In the genomic region with DNA sequence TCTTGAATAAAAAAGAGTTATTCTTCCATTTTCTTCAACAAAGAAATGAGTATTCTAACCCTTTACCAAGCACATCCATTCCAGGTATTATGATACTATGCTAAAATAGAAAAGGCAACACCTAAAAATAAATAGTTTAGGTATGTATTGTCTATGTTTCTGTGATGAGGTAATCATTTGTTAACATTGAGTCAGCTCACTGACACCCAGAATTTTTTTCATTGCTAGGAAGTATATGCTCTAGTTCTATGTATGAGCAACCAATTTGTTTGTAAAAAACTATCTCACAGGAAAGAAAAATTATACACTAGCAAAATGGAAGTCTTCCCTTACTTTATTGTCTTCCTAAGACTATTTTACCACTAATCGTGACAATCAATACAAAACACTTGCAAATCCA, we compare ENCODE assay signal across 25 cellular contexts.
"Had no signal": no experiment of that assay in that cellular context is flagged by ENCODE, and none has a peak within 500 bp of the region (broad histone marks: within the 10 kb centered on the region; RNA-seq: fewer than 3 reads in every experiment).

No MANE protein-coding gene starts in this region.

- H3K36me3 Mint-ChIP-seq: stimulated activated memory B cell treated with anti-CD40 and anti-IgM and Interleukin-4, amounts not matched to agents 10 μg/mL and 1 μg/mL and 100 μg/mL, for 72 hours; type B pancreatic cell had no signal

- H3K27ac ChIP-seq: dorsolateral prefrontal cortex, esophagus muscularis mucosa, foreskin keratinocyte, gastroesophageal sphincter, heart right ventricle, lower lobe of right lung, psoas muscle, skin epidermis, spleen, testis, tibial artery had no signal

- H3K27me3 Mint-ChIP-seq: naive thymus-derived CD8-positive, alpha-beta T cell; stimulated activated memory B cell treated with anti-CD40 and anti-IgM and Interleukin-4, amounts not matched to agents 10 μg/mL and 1 μg/mL and 100 μg/mL, for 72 hours; type B pancreatic cell had no signal

- DNase-seq: dorsolateral prefrontal cortex; effector CD4-positive, alpha-beta T cell; heart right ventricle; hippocampal formation; islet precursor cell; kidney glomerular epithelial cell; left ventricle myocardium superior; lower lobe of right lung; naive thymus-derived CD8-positive, alpha-beta T cell; nephron progenitor cell; nucleus accumbens; psoas muscle; spleen; stimulated activated CD4-positive, alpha-beta T cell treated with anti-CD3 and anti-CD28 coated beads, Interleukin-4, amount 100 ng/mL, for 4 hours; stimulated activated naive CD8-positive, alpha-beta T cell treated with anti-CD3 and anti-CD28 coated beads, Interleukin-15, Interleukin-2, amounts not matched to agents 100 U/mL and 50 U/mL, for 24 hours; substantia nigra; testis; tibial artery had no signal

- H3K4me3 ChIP-seq: dorsolateral prefrontal cortex, esophagus muscularis mucosa, gastroesophageal sphincter, heart right ventricle, lower lobe of right lung, psoas muscle, skin epidermis, spleen, testis, tibial artery had no signal

- H3K36me3 ChIP-seq: esophagus muscularis mucosa, gastroesophageal sphincter, heart right ventricle, lower lobe of right lung, spleen, tibial artery had no signal

- H3K27ac Mint-ChIP-seq: naive thymus-derived CD8-positive, alpha-beta T cell; nephron progenitor cell; stimulated activated memory B cell treated with anti-CD40 and anti-IgM and Interleukin-4, amounts not matched to agents 10 μg/mL and 1 μg/mL and 100 μg/mL, for 72 hours; type B pancreatic cell had no signal

- H3K4me1 Mint-ChIP-seq: naive thymus-derived CD8-positive, alpha-beta T cell; nephron progenitor cell; stimulated activated memory B cell treated with anti-CD40 and anti-IgM and Interleukin-4, amounts not matched to agents 10 μg/mL and 1 μg/mL and 100 μg/mL, for 72 hours had no signal

- H3K4me1 ChIP-seq: esophagus muscularis mucosa, foreskin keratinocyte, gastroesophageal sphincter, heart right ventricle, lower lobe of right lung, psoas muscle, spleen, testis, tibial artery had no signal

- H3K9me3 ChIP-seq: esophagus muscularis mucosa, psoas muscle, testis had no signal

- H3K27me3 ChIP-seq: dorsolateral prefrontal cortex, esophagus muscularis mucosa, foreskin keratinocyte, gastroesophageal sphincter, heart right ventricle, spleen, testis, tibial artery had no signal

- H3K4me3 Mint-ChIP-seq: naive thymus-derived CD8-positive, alpha-beta T cell; nephron progenitor cell; stimulated activated memory B cell treated with anti-CD40 and anti-IgM and Interleukin-4, amounts not matched to agents 10 μg/mL and 1 μg/mL and 100 μg/mL, for 72 hours; type B pancreatic cell had no signal

- ATAC-seq: foreskin keratinocyte; gastroesophageal sphincter; heart right ventricle; left ventricle myocardium superior; lower lobe of right lung; naive thymus-derived CD8-positive, alpha-beta T cell; psoas muscle; right cardiac atrium; stimulated activated memory B cell treated with anti-CD40 and anti-IgM and Interleukin-4, amounts not matched to agents 10 μg/mL and 1 μg/mL and 100 μg/mL, for 72 hours; stimulated activated naive CD8-positive, alpha-beta T cell treated with anti-CD3 and anti-CD28 coated beads, Interleukin-15, Interleukin-2, amounts not matched to agents 100 U/mL and 50 U/mL, for 24 hours had no signal
